ENCODE assay signal across 2 cellular contexts in genomic region chr2:206069417-206069816, GRCh38.
TF ChIP-seq lines count a peak whose summit lies in the region.

No MANE protein-coding gene starts in this region.

TF ChIP-seq in GM23338, 12 proteins besides CTCF, POLR2A, EP300 and RAD21 (continued from another document):
- TF ChIP-seq STAT1 (IDR thresholded peaks at IDR 0.05; ENCODE audit: unreplicated experiment) (no peak), ZNF462 (CRISPR knock-in tag; IDR thresholded peaks at IDR 0.05) (no peak), POLR2AphosphoS5 (IDR thresholded peaks at IDR 0.05; ENCODE audit: low read depth) (no peak), ZNF114 (CRISPR knock-in tag; IDR thresholded peaks at IDR 0.05) (no peak), CREB1 (CRISPR knock-in tag; IDR thresholded peaks at IDR 0.05; ENCODE audit: low read depth) (no peak), EZH2phosphoT487 (IDR thresholded peaks at IDR 0.05; ENCODE audit: unreplicated experiment) (no peak), EZH2 (IDR thresholded peaks at IDR 0.05; ENCODE audit: low read depth, unreplicated experiment) (no peak)
- TF ChIP-seq, protein P1, sequence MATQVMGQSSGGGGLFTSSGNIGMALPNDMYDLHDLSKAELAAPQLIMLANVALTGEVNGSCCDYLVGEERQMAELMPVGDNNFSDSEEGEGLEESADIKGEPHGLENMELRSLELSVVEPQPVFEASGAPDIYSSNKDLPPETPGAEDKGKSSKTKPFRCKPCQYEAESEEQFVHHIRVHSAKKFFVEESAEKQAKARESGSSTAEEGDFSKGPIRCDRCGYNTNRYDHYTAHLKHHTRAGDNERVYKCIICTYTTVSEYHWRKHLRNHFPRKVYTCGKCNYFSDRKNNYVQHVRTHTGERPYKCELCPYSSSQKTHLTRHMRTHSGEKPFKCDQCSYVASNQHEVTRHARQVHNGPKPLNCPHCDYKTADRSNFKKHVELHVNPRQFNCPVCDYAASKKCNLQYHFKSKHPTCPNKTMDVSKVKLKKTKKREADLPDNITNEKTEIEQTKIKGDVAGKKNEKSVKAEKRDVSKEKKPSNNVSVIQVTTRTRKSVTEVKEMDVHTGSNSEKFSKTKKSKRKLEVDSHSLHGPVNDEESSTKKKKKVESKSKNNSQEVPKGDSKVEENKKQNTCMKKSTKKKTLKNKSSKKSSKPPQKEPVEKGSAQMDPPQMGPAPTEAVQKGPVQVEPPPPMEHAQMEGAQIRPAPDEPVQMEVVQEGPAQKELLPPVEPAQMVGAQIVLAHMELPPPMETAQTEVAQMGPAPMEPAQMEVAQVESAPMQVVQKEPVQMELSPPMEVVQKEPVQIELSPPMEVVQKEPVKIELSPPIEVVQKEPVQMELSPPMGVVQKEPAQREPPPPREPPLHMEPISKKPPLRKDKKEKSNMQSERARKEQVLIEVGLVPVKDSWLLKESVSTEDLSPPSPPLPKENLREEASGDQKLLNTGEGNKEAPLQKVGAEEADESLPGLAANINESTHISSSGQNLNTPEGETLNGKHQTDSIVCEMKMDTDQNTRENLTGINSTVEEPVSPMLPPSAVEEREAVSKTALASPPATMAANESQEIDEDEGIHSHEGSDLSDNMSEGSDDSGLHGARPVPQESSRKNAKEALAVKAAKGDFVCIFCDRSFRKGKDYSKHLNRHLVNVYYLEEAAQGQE (IDR thresholded peaks at IDR 0.05; ENCODE audit: unreplicated experiment) = no peak

TF ChIP-seq in WTC11, 78 proteins besides CTCF, POLR2A, EP300 and RAD21 (continued from another document):
- TF ChIP-seq USF2 (CRISPR knock-in tag; IDR thresholded peaks at IDR 0.05) (no peak), GTF2I (CRISPR knock-in tag; conservative IDR thresholded peaks at IDR 0.05) (no peak), SMAD4 (CRISPR knock-in tag; IDR thresholded peaks at IDR 0.05) (no peak), JAZF1 (CRISPR knock-in tag; IDR thresholded peaks at IDR 0.05) (no peak), TEAD4 (CRISPR knock-in tag; IDR thresholded peaks at IDR 0.05) (no peak), GABPB1 (CRISPR knock-in tag; IDR thresholded peaks at IDR 0.05) (no peak), ZNF396 (CRISPR knock-in tag; IDR thresholded peaks at IDR 0.05; ENCODE audit: borderline replicate concordance) (no peak), AR (CRISPR knock-in tag; IDR thresholded peaks at IDR 0.05) (no peak), ZNF416 (CRISPR knock-in tag; IDR thresholded peaks at IDR 0.05) (no peak), ZNF121 (CRISPR knock-in tag; IDR thresholded peaks at IDR 0.05) (no peak), JUN (CRISPR knock-in tag; IDR thresholded peaks at IDR 0.05) (no peak), ZNF317 (CRISPR knock-in tag; IDR thresholded peaks at IDR 0.05; ENCODE audit: borderline replicate concordance, low read depth) (no peak), HMGXB4 (CRISPR knock-in tag; IDR thresholded peaks at IDR 0.05) (no peak), RELA (CRISPR knock-in tag; IDR thresholded peaks at IDR 0.05; ENCODE audit: borderline replicate concordance) (no peak)
- TF ChIP-seq, protein P2, sequence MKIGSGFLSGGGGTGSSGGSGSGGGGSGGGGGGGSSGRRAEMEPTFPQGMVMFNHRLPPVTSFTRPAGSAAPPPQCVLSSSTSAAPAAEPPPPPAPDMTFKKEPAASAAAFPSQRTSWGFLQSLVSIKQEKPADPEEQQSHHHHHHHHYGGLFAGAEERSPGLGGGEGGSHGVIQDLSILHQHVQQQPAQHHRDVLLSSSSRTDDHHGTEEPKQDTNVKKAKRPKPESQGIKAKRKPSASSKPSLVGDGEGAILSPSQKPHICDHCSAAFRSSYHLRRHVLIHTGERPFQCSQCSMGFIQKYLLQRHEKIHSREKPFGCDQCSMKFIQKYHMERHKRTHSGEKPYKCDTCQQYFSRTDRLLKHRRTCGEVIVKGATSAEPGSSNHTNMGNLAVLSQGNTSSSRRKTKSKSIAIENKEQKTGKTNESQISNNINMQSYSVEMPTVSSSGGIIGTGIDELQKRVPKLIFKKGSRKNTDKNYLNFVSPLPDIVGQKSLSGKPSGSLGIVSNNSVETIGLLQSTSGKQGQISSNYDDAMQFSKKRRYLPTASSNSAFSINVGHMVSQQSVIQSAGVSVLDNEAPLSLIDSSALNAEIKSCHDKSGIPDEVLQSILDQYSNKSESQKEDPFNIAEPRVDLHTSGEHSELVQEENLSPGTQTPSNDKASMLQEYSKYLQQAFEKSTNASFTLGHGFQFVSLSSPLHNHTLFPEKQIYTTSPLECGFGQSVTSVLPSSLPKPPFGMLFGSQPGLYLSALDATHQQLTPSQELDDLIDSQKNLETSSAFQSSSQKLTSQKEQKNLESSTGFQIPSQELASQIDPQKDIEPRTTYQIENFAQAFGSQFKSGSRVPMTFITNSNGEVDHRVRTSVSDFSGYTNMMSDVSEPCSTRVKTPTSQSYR (CRISPR knock-in tag; IDR thresholded peaks at IDR 0.05) = no peak
- TF ChIP-seq, protein P3, sequence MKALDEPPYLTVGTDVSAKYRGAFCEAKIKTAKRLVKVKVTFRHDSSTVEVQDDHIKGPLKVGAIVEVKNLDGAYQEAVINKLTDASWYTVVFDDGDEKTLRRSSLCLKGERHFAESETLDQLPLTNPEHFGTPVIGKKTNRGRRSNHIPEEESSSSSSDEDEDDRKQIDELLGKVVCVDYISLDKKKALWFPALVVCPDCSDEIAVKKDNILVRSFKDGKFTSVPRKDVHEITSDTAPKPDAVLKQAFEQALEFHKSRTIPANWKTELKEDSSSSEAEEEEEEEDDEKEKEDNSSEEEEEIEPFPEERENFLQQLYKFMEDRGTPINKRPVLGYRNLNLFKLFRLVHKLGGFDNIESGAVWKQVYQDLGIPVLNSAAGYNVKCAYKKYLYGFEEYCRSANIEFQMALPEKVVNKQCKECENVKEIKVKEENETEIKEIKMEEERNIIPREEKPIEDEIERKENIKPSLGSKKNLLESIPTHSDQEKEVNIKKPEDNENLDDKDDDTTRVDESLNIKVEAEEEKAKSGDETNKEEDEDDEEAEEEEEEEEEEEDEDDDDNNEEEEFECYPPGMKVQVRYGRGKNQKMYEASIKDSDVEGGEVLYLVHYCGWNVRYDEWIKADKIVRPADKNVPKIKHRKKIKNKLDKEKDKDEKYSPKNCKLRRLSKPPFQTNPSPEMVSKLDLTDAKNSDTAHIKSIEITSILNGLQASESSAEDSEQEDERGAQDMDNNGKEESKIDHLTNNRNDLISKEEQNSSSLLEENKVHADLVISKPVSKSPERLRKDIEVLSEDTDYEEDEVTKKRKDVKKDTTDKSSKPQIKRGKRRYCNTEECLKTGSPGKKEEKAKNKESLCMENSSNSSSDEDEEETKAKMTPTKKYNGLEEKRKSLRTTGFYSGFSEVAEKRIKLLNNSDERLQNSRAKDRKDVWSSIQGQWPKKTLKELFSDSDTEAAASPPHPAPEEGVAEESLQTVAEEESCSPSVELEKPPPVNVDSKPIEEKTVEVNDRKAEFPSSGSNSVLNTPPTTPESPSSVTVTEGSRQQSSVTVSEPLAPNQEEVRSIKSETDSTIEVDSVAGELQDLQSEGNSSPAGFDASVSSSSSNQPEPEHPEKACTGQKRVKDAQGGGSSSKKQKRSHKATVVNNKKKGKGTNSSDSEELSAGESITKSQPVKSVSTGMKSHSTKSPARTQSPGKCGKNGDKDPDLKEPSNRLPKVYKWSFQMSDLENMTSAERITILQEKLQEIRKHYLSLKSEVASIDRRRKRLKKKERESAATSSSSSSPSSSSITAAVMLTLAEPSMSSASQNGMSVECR (CRISPR knock-in tag; IDR thresholded peaks at IDR 0.05; ENCODE audit: borderline replicate concordance) = no peak
